ENCODE assay signal across 21 cellular contexts in genomic region chr2:222248818-222249217, GRCh38. TPM values are rescaled to one million over a fixed set of nuclear protein-coding genes. Genes with fewer than 3 reads are reported as not detected.
DNase-seq lines count a peak whose midpoint lies in the region; ATAC-seq and TF ChIP-seq lines count a peak whose summit lies in the region.
"Had no signal": no experiment of that assay in that cellular context is flagged by ENCODE, and none has a peak within 500 bp of the region (broad histone marks: within the 10 kb centered on the region; RNA-seq: fewer than 3 reads in every experiment).

No MANE protein-coding gene starts in this region.

- peak; percentile 6 for DNase-seq in GM12865 (ENCODE audit: low read depth)
- peak; percentile 81 for DNase-seq in SK-MEL-5 (ENCODE audit: low read depth, low spot score)
- peak; percentile 85 for DNase-seq in foreskin melanocyte
- no peak for DNase-seq in NCI-H1105 (lab: John Stamatoyannopoulos, UW)
- DNase-seq in NCI-H82 (lab: John Stamatoyannopoulos, UW): no peak
- DNase-seq: 8988T; ACHN; BE2C; C1 segment of cervical spinal cord; Caco-2; Calu3; CD4-positive, alpha-beta memory T cell; CD4-positive, CD25-positive, alpha-beta regulatory T cell; CD8-positive, alpha-beta memory T cell; DMS79 treated with DMSO at 0.1 percent for 48 hours; GF-D8 had no signal

- in situ Hi-C loops in SK-MEL-5 (cut with HindIII; ENCODE audit: low pct_unique_long_range_greater_than_20kb, low sequenced_read_pairs): no loop called here

- no peak for ATAC-seq in HG03139 (IDR thresholded peaks at IDR 0.05; ENCODE audit: unreplicated experiment)
- ATAC-seq in HG02852 (IDR thresholded peaks at IDR 0.05; ENCODE audit: unreplicated experiment): no peak

- TF ChIP-seq CTCF in GM12865 (IDR thresholded peaks at IDR 0.05; ENCODE audit: insufficient read depth, low read depth, low read length, missing control alignments): no peak

- no peak overlapping the region for H3K4me3 ChIP-seq in GM12865 (ENCODE audit: low read depth, low read length)
- H3K4me3 ChIP-seq: BLaER1 had no signal

RNA-seq across cellular contexts. Expression of gene PAX3, which starts 50.0 kb away (rescaled TPM):
- 18.3 and 21.6 TPM in 2 replicates for total RNA-seq in SK-MEL-5 (2014; rRNA removed; shearing (Covaris generic))
- polyA plus RNA-seq in SK-MEL-5 (2015; cell fraction: cytosol; rRNA removed): 31.9 and 33.7 TPM in 2 replicates
- 33.1 and 39.2 TPM in 2 replicates for polyA plus RNA-seq in SK-MEL-5 (2015; cell fraction: nucleus; rRNA removed)
- total RNA-seq: Caco-2; Calu3; CD4-positive, alpha-beta memory T cell; CD4-positive, CD25-positive, alpha-beta regulatory T cell; CD8-positive, alpha-beta memory T cell had no signal
- polyA plus RNA-seq: AG04450; CD14-positive monocyte; CD4-positive, alpha-beta memory T cell; CD4-positive, CD25-positive, alpha-beta regulatory T cell; CD8-positive, alpha-beta memory T cell had no signal

Comparison
In these comparisons a context has a peak if more than half of its experiments do, and no peak if none do; other contexts are left out.
1. DNase-seq: peak in GM12865 (single experiment), SK-MEL-5 (single experiment) and foreskin melanocyte (single experiment); none in NCI-H1105 (single experiment) and NCI-H82 (single experiment).